Comparison of ENCODE assay signal across 1 cellular context in genomic region chr1:36088577-36089392, GRCh38.
TF ChIP-seq lines count a peak whose summit lies in the region.

Gene ADPRS (plus strand): TSS chr1:36088892. CDS start chr1:36088905, 13 bp downstream.

TF ChIP-seq in K562, 482 proteins besides CTCF, POLR2A, EP300 and RAD21 (continued from another document and continues in another):
- TF ChIP-seq ESRRB (CRISPR knock-in tag; IDR thresholded peaks at IDR 0.05; ENCODE audit: borderline replicate concordance) (no peak), FUS (optimal IDR thresholded peaks at IDR 0.05; ENCODE audit: low read depth, low read length) (peak; percentile 64), PRDM10 (IDR thresholded peaks at IDR 0.05; ENCODE audit: partially characterized antibody) (no peak), ARID3A (IDR thresholded peaks at IDR 0.05; ENCODE audit: borderline replicate concordance, low read depth, low read length) (0 out of 2 replicates have a peak, but pooled peaks have one; percentile 27), TOE1 (IDR thresholded peaks at IDR 0.05; ENCODE audit: borderline replicate concordance) (peak; percentile 48; the same call in 1 of the 2 replicates), TOE1 (CRISPR knock-in tag; IDR thresholded peaks at IDR 0.05; ENCODE audit: borderline replicate concordance, low read depth) (peak; percentile 95), E2F6 (IDR thresholded peaks at IDR 0.05; ENCODE audit: borderline replicate concordance in 1 of 2, extremely low read depth in 1 of 2, insufficient read depth in 1 of 2, insufficient read length in 1 of 2, low read depth in 1 of 2, low read length in 1 of 2, poor library complexity in 1 of 2, severe bottlenecking in 1 of 2) (peak; percentile 87 to 90), PHF8 (IDR thresholded peaks at IDR 0.05; ENCODE audit: borderline replicate concordance, low read length) (peak; percentile 98), ZNF639 (CRISPR knock-in tag; conservative IDR thresholded peaks at IDR 0.05 in 1 of 2, IDR thresholded peaks at IDR 0.05 in 1 of 2) (peak in 1 of 2 experiments; percentile 56; a peak in 1 of 4 replicates), NCOR1 (IDR thresholded peaks at IDR 0.05) (peak; percentile 52; the same call in 1 of the 2 replicates), PML (IDR thresholded peaks at IDR 0.05; ENCODE audit: low read length) (peak; percentile 83; the same call in 1 of the 2 replicates), BHLHE40 (IDR thresholded peaks at IDR 0.05; ENCODE audit: low read length) (peak; percentile 46), TBL1XR1 (IDR thresholded peaks at IDR 0.05; ENCODE audit: low read length in 2 of 2) (peak in 1 of 2 experiments; percentile 29; a peak in 1 of 4 replicates), GABPB1 (CRISPR knock-in tag; IDR thresholded peaks at IDR 0.05) (peak; percentile 99), ZNF143 (CRISPR knock-in tag; IDR thresholded peaks at IDR 0.05) (peak; percentile 60), CXXC5 (CRISPR knock-in tag; IDR thresholded peaks at IDR 0.05) (peak; percentile 94), SPI1 (IDR thresholded peaks at IDR 0.05; ENCODE audit: borderline replicate concordance, low read depth, low read length) (peak; percentile 82), KAT7 (CRISPR knock-in tag; IDR thresholded peaks at IDR 0.05; ENCODE audit: borderline replicate concordance) (peak; percentile 85), UBTF (IDR thresholded peaks at IDR 0.05; ENCODE audit: borderline replicate concordance in 1 of 2, low read depth in 2 of 2, low read length in 2 of 2) (0 out of 4 replicates have a peak, but pooled peaks of 1 of the 2 experiments have one; percentile 29), ZNF668 (CRISPR knock-in tag; IDR thresholded peaks at IDR 0.05) (0 out of 2 replicates have a peak, but pooled peaks have one; percentile 47), CREB1 (IDR thresholded peaks at IDR 0.05) (peak; percentile 96), CREB1 (CRISPR knock-in tag; IDR thresholded peaks at IDR 0.05) (peak; percentile 96), THRB (CRISPR knock-in tag; conservative IDR thresholded peaks at IDR 0.05) (no peak), HDGF (IDR thresholded peaks at IDR 0.05) (no peak), SMAD1 (IDR thresholded peaks at IDR 0.05; ENCODE audit: low read depth, low read length, partially characterized antibody) (peak; percentile 70), ZKSCAN8 (CRISPR knock-in tag; IDR thresholded peaks at IDR 0.05) (no peak), ZBTB17 (CRISPR knock-in tag; IDR thresholded peaks at IDR 0.05) (peak; percentile 86), MBD2 (IDR thresholded peaks at IDR 0.05; ENCODE audit: borderline replicate concordance, low read depth) (peak; percentile 85), SOX6 (IDR thresholded peaks at IDR 0.05) (peak; percentile 73), E2F5 (CRISPR knock-in tag; IDR thresholded peaks at IDR 0.05) (peak; percentile 86), ZNF740 (CRISPR knock-in tag; IDR thresholded peaks at IDR 0.05) (peak; percentile 92), ZNF740 (tag; IDR thresholded peaks at IDR 0.05) (peak in 1 of 2 experiments; percentile 78; a peak in 2 of 4 replicates), E2F3 (CRISPR knock-in tag; IDR thresholded peaks at IDR 0.05) (peak; percentile 90), HNRNPL (IDR thresholded peaks at IDR 0.05; ENCODE audit: low read depth, low read length) (peak; percentile 67), ZSCAN29 (IDR thresholded peaks at IDR 0.05) (peak; percentile 79; the same call in 1 of the 2 replicates), ZNF76 (CRISPR knock-in tag; IDR thresholded peaks at IDR 0.05; ENCODE audit: borderline replicate concordance) (peak; percentile 85; the same call in 1 of the 2 replicates), ZNF766 (CRISPR knock-in tag; conservative IDR thresholded peaks at IDR 0.05) (0 out of 2 replicates have a peak, but pooled peaks have one; percentile 33), ETS1 (conservative IDR thresholded peaks at IDR 0.05; ENCODE audit: control insufficient read depth, low read depth, low read length) (peak; percentile 88), NR4A1 (CRISPR knock-in tag; IDR thresholded peaks at IDR 0.05) (no peak), NR4A1 (tag; IDR thresholded peaks at IDR 0.05) (peak; percentile 77), GABPB2 (CRISPR knock-in tag; conservative IDR thresholded peaks at IDR 0.05) (no peak), HNRNPK (IDR thresholded peaks at IDR 0.05; ENCODE audit: low read depth, low read length, poor library complexity, severe bottlenecking) (peak; percentile 72), PKNOX1 (IDR thresholded peaks at IDR 0.05) (peak; percentile 29; the same call in 1 of the 2 replicates), CTCFL (IDR thresholded peaks at IDR 0.05; ENCODE audit: borderline replicate concordance, insufficient read depth, low read depth, low read length, poor library complexity, severe bottlenecking) (peak; percentile 99)
